ENCODE assay signal across 9 cellular contexts in genomic region chr2:186503827-186504606, GRCh38. TPM values are rescaled to one million over a fixed set of nuclear protein-coding genes. Genes with fewer than 3 reads are reported as not detected.
DNase-seq lines count a peak whose midpoint lies in the region; ATAC-seq lines count a peak whose summit lies in the region.
"Had no signal": no experiment of that assay in that cellular context is flagged by ENCODE, and none has a peak within 500 bp of the region (broad histone marks: within the 10 kb centered on the region; RNA-seq: fewer than 3 reads in every experiment).

No MANE protein-coding gene starts in this region.

- H3K4me3 Mint-ChIP-seq in activated naive CD4-positive, alpha-beta T cell treated with anti-CD3 and anti-CD28 coated beads for 36 hours: no peak overlapping the region
- H3K4me3 Mint-ChIP-seq: activated naive CD8-positive, alpha-beta T cell had no signal

- peak; percentile 66 for ATAC-seq in HG02884 (IDR thresholded peaks at IDR 0.05; ENCODE audit: unreplicated experiment)

- H3K9me3 Mint-ChIP-seq in activated naive CD4-positive, alpha-beta T cell treated with anti-CD3 and anti-CD28 coated beads for 36 hours: no peaks in the 10 kb centered on the region

- no peaks in the 10 kb centered on the region for H3K27me3 Mint-ChIP-seq in activated naive CD4-positive, alpha-beta T cell treated with anti-CD3 and anti-CD28 coated beads for 36 hours (ENCODE audit: low read depth)
- H3K27me3 Mint-ChIP-seq: activated naive CD8-positive, alpha-beta T cell had no signal

- intact Hi-C loops in activated naive CD4-positive, alpha-beta T cell treated with anti-CD3 and anti-CD28 coated beads for 36 hours (cut with micrococcal nuclease): loop anchor here (1.0 to 2.0 kb wide), 3 partner anchors 87 to 949 kb away; partner anchors contain the start of gene ITGAV

- H3K4me1 Mint-ChIP-seq in activated naive CD4-positive, alpha-beta T cell treated with anti-CD3 and anti-CD28 coated beads for 36 hours (ENCODE audit: low read depth): peaks cover 9% of the 10 kb centered on the region

- DNase-seq in activated naive CD4-positive, alpha-beta T cell treated with anti-CD3 and anti-CD28 coated beads for 36 hours: no peak
- no peak for DNase-seq in activated naive CD4-positive, alpha-beta T cell treated with anti-CD3 and anti-CD28 coated beads, Interleukin-2, amount 50 U/mL, for 16 hours
- DNase-seq in NCI-H748 (lab: John Stamatoyannopoulos, UW; ENCODE audit: unreplicated experiment) (peak; percentile 50), cerebellum (ENCODE audit: low spot score) (peak; percentile 21), midbrain (lab: John Stamatoyannopoulos, UW) (peak; percentile 47), HPDE6-E6E7 (ENCODE audit: extremely low spot score) (no peak)
- DNase-seq in NK-92 treated with Interleukin-12 subunit alpha and Interleukin-12 subunit beta, amount 100 ng/mL, for 24 hours (lab: John Stamatoyannopoulos, UW): no peak

- CTCF ChIA-PET in activated naive CD4-positive, alpha-beta T cell treated with anti-CD3 and anti-CD28 coated beads for 36 hours (lab: Charles Lee): interaction anchor here (0.7 to 5.2 kb wide), 8 partner anchors 8 to 181 kb away, joined by 3 to 75 read pairs (median 4); partner anchors contain the start of gene ITGAV

- peaks cover 42% of the 10 kb centered on the region for H3K36me3 Mint-ChIP-seq in activated naive CD4-positive, alpha-beta T cell treated with anti-CD3 and anti-CD28 coated beads for 36 hours (ENCODE audit: low read depth)

- peak overlapping the region; percentile 46 for H3K27ac Mint-ChIP-seq in activated naive CD4-positive, alpha-beta T cell treated with anti-CD3 and anti-CD28 coated beads for 36 hours
- H3K27ac Mint-ChIP-seq: activated naive CD8-positive, alpha-beta T cell had no signal

RNA-seq across cellular contexts. Expression of gene ZC3H15, which starts 18.0 kb away (rescaled TPM):
- total RNA-seq in activated naive CD4-positive, alpha-beta T cell treated with anti-CD3 and anti-CD28 coated beads for 36 hours: 10 to 100 TPM; 92.2 to 93.3 TPM
- total RNA-seq in cerebellum: 69.9 TPM

Comparison
In these comparisons a context has a peak if more than half of its experiments do, and no peak if none do; other contexts are left out.
1. DNase-seq: peak in NCI-H748 (single experiment), cerebellum (single experiment) and midbrain (single experiment); none in activated naive CD4-positive, alpha-beta T cell treated with anti-CD3 and anti-CD28 coated beads for 36 hours (single experiment), activated naive CD4-positive, alpha-beta T cell treated with anti-CD3 and anti-CD28 coated beads, Interleukin-2, amount 50 U/mL, for 16 hours (single experiment), NK-92 treated with Interleukin-12 subunit alpha and Interleukin-12 subunit beta, amount 100 ng/mL, for 24 hours (single experiment) and HPDE6-E6E7 (single experiment).